Comparison of ENCODE assay signal across 8 cellular contexts in genomic region chr4:185424905-185425599, GRCh38. TPM values are rescaled to one million over a fixed set of nuclear protein-coding genes. Genes with fewer than 3 reads are reported as not detected.
DNase-seq lines count a peak whose midpoint lies in the region; ATAC-seq, FAIRE-seq and TF ChIP-seq lines count a peak whose summit lies in the region.

No MANE protein-coding gene starts in this region.

- H3K36me3 ChIP-seq in Loucy (ENCODE audit: insufficient read depth, low read length) (no peaks in the 10 kb centered on the region), astrocyte (ENCODE audit: insufficient read depth, low read length) (peaks cover 3% of the 10 kb centered on the region), iPS-15b (ENCODE audit: control insufficient read depth, insufficient read depth, low read length) (no peaks in the 10 kb centered on the region), small intestine (ENCODE audit: control insufficient read depth in 2 of 2, insufficient read depth in 2 of 2, low read length in 2 of 2) (peaks cover 0 to 3% of the 10 kb centered on the region in 2 donors)

- H3K27ac Mint-ChIP-seq in astrocyte (ENCODE audit: unreplicated experiment) = peak overlapping the region; percentile 100

- H3K9ac ChIP-seq in Loucy (ENCODE audit: low read depth, low read length, poor library complexity, severe bottlenecking) = peak overlapping the region; percentile 72
- peak overlapping the region; percentile 97 for H3K9ac ChIP-seq in astrocyte (ENCODE audit: low read length)
- H3K9ac ChIP-seq in iPS-15b (ENCODE audit: low read depth, low read length) = peak overlapping the region; percentile 99

- no peaks in the 10 kb centered on the region for H3K9me3 Mint-ChIP-seq in astrocyte (ENCODE audit: unreplicated experiment)

- H3K27ac ChIP-seq in astrocyte (ENCODE audit: low read depth, low read length) (peak overlapping the region; percentile 100), small intestine (ENCODE audit: low read depth in 1 of 2, low read length in 1 of 2) (peak overlapping the region; percentile 77 to 97)

- WGBS in small intestine, 3 donors = 13 to 16% (median 16%) methylated on average over 12 of the region's 12 CpGs

- H4K20me1 ChIP-seq in Loucy (ENCODE audit: insufficient read depth, low read length, poor library complexity, severe bottlenecking) (no peaks in the 10 kb centered on the region), astrocyte (ENCODE audit: insufficient read depth, low read length) (no peaks in the 10 kb centered on the region)

- ATAC-seq in GM18909 (IDR thresholded peaks at IDR 0.05; ENCODE audit: poor library complexity, unreplicated experiment) (peak; percentile 3), HG02798 (IDR thresholded peaks at IDR 0.05; ENCODE audit: poor library complexity, unreplicated experiment) (no peak)

- H3K79me2 ChIP-seq in Loucy (ENCODE audit: insufficient read depth, low read length) (peaks cover 10% of the 10 kb centered on the region; the same call in 1 of the 2 replicates), astrocyte (ENCODE audit: insufficient read depth, low read length) (peaks cover 29% of the 10 kb centered on the region)

- H3K4me3 ChIP-seq in AG10803 (ENCODE audit: low read length) = peak overlapping the region; percentile 85
- peak overlapping the region; percentile 79 for H3K4me3 ChIP-seq in Loucy (ENCODE audit: low read length, poor library complexity, severe bottlenecking)
- H3K4me3 ChIP-seq in astrocyte (ENCODE audit: insufficient read depth, low read depth, low read length) = peak overlapping the region; percentile 94
- H3K4me3 ChIP-seq in iPS-15b (ENCODE audit: low read depth, low read length) = peak overlapping the region; percentile 92
- H3K4me3 ChIP-seq in small intestine (ENCODE audit: low read depth in 1 of 2, low read length in 2 of 2) = peak overlapping the region; percentile 66 to 84

- TF ChIP-seq CTCF in AG10803 (conservative IDR thresholded peaks at IDR 0.05; ENCODE audit: low read length) (no peak), Loucy (conservative IDR thresholded peaks at IDR 0.05; ENCODE audit: low read length) (no peak), astrocyte (IDR thresholded peaks at IDR 0.05; ENCODE audit: insufficient read depth, low read depth, low read length) (no peak)

- peak; percentile 43 for DNase-seq in AG10803 (ENCODE audit: low read depth)
- peak; percentile 3 for DNase-seq in astrocyte (ENCODE audit: low read depth)
- no peak for DNase-seq in small intestine
- DNase-seq in mesenteric fat pad (ENCODE audit: low spot score) = no peak

- FAIRE-seq in astrocyte (lab: Jason Lieb, UNC) = no peak
- no peak for FAIRE-seq in small intestine (lab: Jason Lieb, UNC)

- peak overlapping the region; percentile 98 for H2AFZ ChIP-seq in Loucy (ENCODE audit: low read length)
- peak overlapping the region; percentile 98 for H2AFZ ChIP-seq in astrocyte (ENCODE audit: low read depth, low read length)

- H3K9me3 ChIP-seq in Loucy (ENCODE audit: insufficient read depth, low read depth, low read length) (no peaks in the 10 kb centered on the region), astrocyte (ENCODE audit: insufficient read depth, low read depth, low read length) (no peaks in the 10 kb centered on the region), iPS-15b (ENCODE audit: control insufficient read depth, insufficient read depth, low read length) (no peaks in the 10 kb centered on the region), small intestine (ENCODE audit: control insufficient read depth, low read depth) (no peaks in the 10 kb centered on the region)

- H3K4me3 Mint-ChIP-seq in astrocyte (ENCODE audit: unreplicated experiment) = peak overlapping the region; percentile 94

- H3K4me1 ChIP-seq in Loucy (ENCODE audit: insufficient read depth, low read length, poor library complexity, severe bottlenecking) (peaks cover 14% of the 10 kb centered on the region), astrocyte (ENCODE audit: insufficient read depth, low read length) (peaks cover 15% of the 10 kb centered on the region), iPS-15b (ENCODE audit: control insufficient read depth, insufficient read depth, low read length) (peaks cover 3% of the 10 kb centered on the region), small intestine (ENCODE audit: control insufficient read depth in 2 of 2, insufficient read depth in 1 of 2, low read depth in 1 of 2, low read length in 1 of 2) (peaks cover 0 to 3% of the 10 kb centered on the region in 2 donors)

- H3K4me2 ChIP-seq in Loucy (ENCODE audit: low read depth, low read length, poor library complexity, severe bottlenecking) (peak overlapping the region; percentile 73), astrocyte (ENCODE audit: low read length) (peak overlapping the region; percentile 86)

- H3F3A ChIP-seq in Loucy (ENCODE audit: low read depth) = no peaks in the 10 kb centered on the region

- peaks cover 21% of the 10 kb centered on the region for H3K4me1 Mint-ChIP-seq in astrocyte (ENCODE audit: low read depth, unreplicated experiment)

- H3K36me3 Mint-ChIP-seq in astrocyte (ENCODE audit: low read depth, unreplicated experiment) = no peaks in the 10 kb centered on the region

- no peaks in the 10 kb centered on the region for H3K9me2 ChIP-seq in Loucy (replicated peaks; ENCODE audit: low read depth, low read length)

- H3K27me3 ChIP-seq in Loucy (ENCODE audit: insufficient read depth, low read length, poor library complexity, severe bottlenecking) (no peaks in the 10 kb centered on the region), astrocyte (ENCODE audit: insufficient read depth, low read length) (no peaks in the 10 kb centered on the region), iPS-15b (ENCODE audit: control insufficient read depth, insufficient read depth, low read length) (no peaks in the 10 kb centered on the region), small intestine (ENCODE audit: control insufficient read depth in 2 of 2, insufficient read depth in 2 of 2, low read length in 2 of 2) (no peaks in the 10 kb centered on the region)

- H3K27me3 Mint-ChIP-seq in astrocyte (ENCODE audit: low read depth, unreplicated experiment) = no peaks in the 10 kb centered on the region

RNA-seq across cellular contexts. Expression of gene UFSP2, which starts 0.7 kb away (rescaled TPM):
- total RNA-seq in astrocyte (21.8 and 27.5 TPM in 2 replicates), mesenteric fat pad (19.8 TPM)
- polyA plus RNA-seq in small intestine = 10 to 100 TPM; 14.1 to 17.8 (median 17.3) TPM

RNA-seq across cellular contexts. Expression of gene ANKRD37, which starts 28.4 kb away (rescaled TPM):
- total RNA-seq in astrocyte = 6.1 and 7.9 TPM in 2 replicates
- polyA plus RNA-seq in small intestine = 10 to 100 TPM in 1 of 3 donors, 1 to 10 TPM in 2; 8.2 to 12.7 (median 8.5) TPM
- 10.9 TPM for total RNA-seq in mesenteric fat pad

RNA-seq across cellular contexts. Expression of gene LRP2BP, which starts 29.3 kb away (rescaled TPM):
- total RNA-seq in astrocyte = 0.26 and 0.27 TPM in 2 replicates
- under 1 TPM in 2 of 3 donors, not detected in 1; 0.21 to 0.22 TPM for polyA plus RNA-seq in small intestine
- 0.64 TPM for total RNA-seq in mesenteric fat pad

RNA-seq across cellular contexts. Expression of gene CCDC110, which starts 46.5 kb away (rescaled TPM):
- total RNA-seq in astrocyte (0.39 and 1.2 TPM in 2 replicates), mesenteric fat pad (0.19 TPM)
- under 1 TPM in 1 of 3 donors, not detected in 2; 0.58 TPM for polyA plus RNA-seq in small intestine

Comparison
In these comparisons a context has a peak if more than half of its experiments do, and no peak if none do; other contexts are left out.
1. DNase-seq: peak in AG10803 (single experiment) and astrocyte (single experiment); none in small intestine (single experiment) and mesenteric fat pad (single experiment).
2. Peak in every context shown above with its lines, with median percentiles within 50 percentile points of each other: H3K4me3 ChIP-seq and H3K9ac ChIP-seq.